ENCODE assay signal across 12 cellular contexts in the genomic region with DNA sequence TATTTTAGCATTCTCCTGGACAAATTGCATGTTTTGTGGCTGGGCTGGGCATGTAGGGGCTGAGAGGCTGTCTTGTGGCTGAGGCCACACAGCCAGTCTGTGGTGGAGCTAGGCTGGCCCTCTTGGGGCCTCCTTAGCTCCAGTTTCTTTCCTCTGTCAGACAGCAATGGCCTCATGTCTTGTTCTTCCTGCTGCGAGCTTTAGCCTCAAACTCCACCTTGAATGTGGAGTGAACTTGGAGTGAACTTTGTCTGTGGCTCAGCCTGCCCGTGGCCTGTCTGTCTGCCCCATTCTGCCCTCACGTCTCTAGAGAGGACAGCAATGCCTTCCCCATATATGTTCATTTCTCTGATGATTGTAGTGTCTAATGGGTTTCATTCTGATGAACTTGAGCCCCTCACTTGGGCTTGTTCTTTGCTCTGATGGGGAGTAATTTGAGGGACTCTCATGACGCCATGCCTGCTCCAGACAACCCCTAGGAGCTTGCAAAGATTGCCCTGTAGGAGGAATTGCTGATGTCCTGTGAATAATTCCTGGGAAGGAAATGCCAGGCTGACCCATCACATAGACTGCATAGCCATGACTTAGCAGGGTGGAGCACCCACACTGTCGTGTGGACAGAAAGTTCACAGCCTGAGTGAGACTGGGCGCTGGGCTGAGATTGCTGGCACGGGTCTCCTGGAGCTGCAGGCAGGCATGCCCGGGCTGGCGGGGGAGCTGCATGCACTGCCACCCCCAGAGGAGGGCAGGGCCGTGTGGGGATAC. TPM values are rescaled to one million over a fixed set of nuclear protein-coding genes. Genes with fewer than 3 reads are reported as not detected.
DNase-seq lines count a peak whose midpoint lies in the region; ATAC-seq and TF ChIP-seq lines count a peak whose summit lies in the region.
"Had no signal": no experiment of that assay in that cellular context is flagged by ENCODE, and none has a peak within 500 bp of the region (broad histone marks: within the 10 kb centered on the region; RNA-seq: fewer than 3 reads in every experiment).

No MANE protein-coding gene starts in this region.

- no peaks in the 10 kb centered on the region for H3K36me3 ChIP-seq in adipocyte (ENCODE audit: control insufficient read depth, insufficient read depth, low read length, severe bottlenecking)
- no peaks in the 10 kb centered on the region for H3K36me3 ChIP-seq in tibial artery
- H3K36me3 ChIP-seq: lower lobe of right lung had no signal

- no peak for ATAC-seq in GM19351 (IDR thresholded peaks at IDR 0.05; ENCODE audit: unreplicated experiment)

- peak; percentile 34 for DNase-seq in DMS 273 (lab: John Stamatoyannopoulos, UW; ENCODE audit: unreplicated experiment)
- DNase-seq in DMS 273 treated with DMSO at 0.1 percent for 48 hours (lab: John Stamatoyannopoulos, UW), result no peak
- peak; percentile 71 for DNase-seq in adipocyte (ENCODE audit: low read depth)
- peak; percentile 46 for DNase-seq in islet precursor cell
- DNase-seq in tibial artery, result no peak
- DNase-seq in CD14-positive monocyte (ENCODE audit: low spot score), result no peak
- no peak for DNase-seq in NCI-H2196 (lab: John Stamatoyannopoulos, UW; ENCODE audit: unreplicated experiment)
- DNase-seq: Kasumi-1, lower lobe of right lung had no signal

- no peaks in the 10 kb centered on the region for H3K36me3 Mint-ChIP-seq in CD14-positive monocyte

- H3K9me3 ChIP-seq in adipocyte (ENCODE audit: control insufficient read depth, low read length) (no peaks in the 10 kb centered on the region), tibial artery (no peaks in the 10 kb centered on the region)
- H3K9me3 ChIP-seq: lower lobe of right lung had no signal

- no peaks in the 10 kb centered on the region for H3K9me3 Mint-ChIP-seq in CD14-positive monocyte

- TF ChIP-seq CTCF in tibial artery (IDR thresholded peaks at IDR 0.05) (no peak), CD14-positive monocyte (IDR thresholded peaks at IDR 0.05) (no peak)

- no peak overlapping the region for H3K4me3 Mint-ChIP-seq in CD14-positive monocyte

- H3K4me1 Mint-ChIP-seq in CD14-positive monocyte, result peaks cover 10% of the 10 kb centered on the region

- H3K4me1 ChIP-seq in adipocyte (ENCODE audit: control insufficient read depth, insufficient read depth, low read length), result peaks cover 46% of the 10 kb centered on the region
- H3K4me1 ChIP-seq in tibial artery, result peaks cover 0 to 81% (median 53%) of the 10 kb centered on the region in 4 donors

- H3K27me3 ChIP-seq in adipocyte (replicated peaks; ENCODE audit: control insufficient read depth, insufficient read depth, low read length) (no peaks in the 10 kb centered on the region), tibial artery (no peaks in the 10 kb centered on the region)

- intact Hi-C loops in tibial artery (cut with DNase I; ENCODE audit: low total_unique reads) (no loop called here), CD14-positive monocyte (cut with micrococcal nuclease) (no loop called here)

- peak overlapping the region; percentile 23 to 53 for H3K27ac ChIP-seq in tibial artery
- H3K27ac ChIP-seq: 22Rv1, lower lobe of right lung, VCaP had no signal

- peaks cover 2 to 9% (median 2%) of the 10 kb centered on the region in 3 donors for H3K27me3 Mint-ChIP-seq in CD14-positive monocyte (ENCODE audit: low read depth in 3 of 3)

- H3K27ac Mint-ChIP-seq in CD14-positive monocyte, result no peak overlapping the region

- H3K4me3 ChIP-seq in adipocyte (ENCODE audit: low read length) (no peak overlapping the region), tibial artery (no peak overlapping the region)
- H3K4me3 ChIP-seq: lower lobe of right lung had no signal

- peak overlapping the region; percentile 24 for H3K9ac ChIP-seq in adipocyte (ENCODE audit: low read length)

RNA-seq across cellular contexts. Expression of a gene that starts 42.6 kb away (rescaled TPM):
- polyA plus RNA-seq in CD14-positive monocyte, result under 1 TPM; 0.08 to 0.20 TPM

Comparison
In these comparisons a context has a peak if more than half of its experiments do, and no peak if none do; other contexts are left out.
1. DNase-seq: peak in DMS 273 (single experiment), adipocyte (single experiment) and islet precursor cell (single experiment); none in DMS 273 treated with DMSO at 0.1 percent for 48 hours (single experiment), tibial artery (0 of 2), CD14-positive monocyte (single experiment) and NCI-H2196 (single experiment).